In the genomic region with DNA sequence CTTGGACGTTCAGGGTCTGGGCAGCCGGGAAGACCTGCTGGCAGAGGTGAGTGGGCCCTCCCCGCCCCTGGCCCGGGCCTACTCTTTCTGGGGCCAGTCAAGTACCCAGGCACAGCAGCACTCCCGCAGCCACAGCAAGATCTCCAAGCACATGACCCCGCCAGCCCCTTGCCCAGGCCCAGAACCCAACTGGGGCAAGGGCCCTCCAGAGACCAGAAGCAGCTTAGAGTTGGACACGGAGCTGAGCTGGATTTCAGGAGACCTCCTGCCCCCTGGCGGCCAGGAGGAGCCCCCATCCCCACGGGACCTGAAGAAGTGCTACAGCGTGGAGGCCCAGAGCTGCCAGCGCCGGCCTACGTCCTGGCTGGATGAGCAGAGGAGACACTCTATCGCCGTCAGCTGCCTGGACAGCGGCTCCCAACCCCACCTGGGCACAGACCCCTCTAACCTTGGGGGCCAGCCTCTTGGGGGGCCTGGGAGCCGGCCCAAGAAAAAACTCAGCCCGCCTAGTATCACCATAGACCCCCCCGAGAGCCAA, we compare ENCODE assay signal across 1 cellular context.
TF ChIP-seq lines count a peak whose summit lies in the region.

No MANE protein-coding gene starts in this region.

TF ChIP-seq in HEK293, 187 proteins besides CTCF, POLR2A, EP300 and RAD21 (continued from another document):
- TF ChIP-seq, protein P1, sequence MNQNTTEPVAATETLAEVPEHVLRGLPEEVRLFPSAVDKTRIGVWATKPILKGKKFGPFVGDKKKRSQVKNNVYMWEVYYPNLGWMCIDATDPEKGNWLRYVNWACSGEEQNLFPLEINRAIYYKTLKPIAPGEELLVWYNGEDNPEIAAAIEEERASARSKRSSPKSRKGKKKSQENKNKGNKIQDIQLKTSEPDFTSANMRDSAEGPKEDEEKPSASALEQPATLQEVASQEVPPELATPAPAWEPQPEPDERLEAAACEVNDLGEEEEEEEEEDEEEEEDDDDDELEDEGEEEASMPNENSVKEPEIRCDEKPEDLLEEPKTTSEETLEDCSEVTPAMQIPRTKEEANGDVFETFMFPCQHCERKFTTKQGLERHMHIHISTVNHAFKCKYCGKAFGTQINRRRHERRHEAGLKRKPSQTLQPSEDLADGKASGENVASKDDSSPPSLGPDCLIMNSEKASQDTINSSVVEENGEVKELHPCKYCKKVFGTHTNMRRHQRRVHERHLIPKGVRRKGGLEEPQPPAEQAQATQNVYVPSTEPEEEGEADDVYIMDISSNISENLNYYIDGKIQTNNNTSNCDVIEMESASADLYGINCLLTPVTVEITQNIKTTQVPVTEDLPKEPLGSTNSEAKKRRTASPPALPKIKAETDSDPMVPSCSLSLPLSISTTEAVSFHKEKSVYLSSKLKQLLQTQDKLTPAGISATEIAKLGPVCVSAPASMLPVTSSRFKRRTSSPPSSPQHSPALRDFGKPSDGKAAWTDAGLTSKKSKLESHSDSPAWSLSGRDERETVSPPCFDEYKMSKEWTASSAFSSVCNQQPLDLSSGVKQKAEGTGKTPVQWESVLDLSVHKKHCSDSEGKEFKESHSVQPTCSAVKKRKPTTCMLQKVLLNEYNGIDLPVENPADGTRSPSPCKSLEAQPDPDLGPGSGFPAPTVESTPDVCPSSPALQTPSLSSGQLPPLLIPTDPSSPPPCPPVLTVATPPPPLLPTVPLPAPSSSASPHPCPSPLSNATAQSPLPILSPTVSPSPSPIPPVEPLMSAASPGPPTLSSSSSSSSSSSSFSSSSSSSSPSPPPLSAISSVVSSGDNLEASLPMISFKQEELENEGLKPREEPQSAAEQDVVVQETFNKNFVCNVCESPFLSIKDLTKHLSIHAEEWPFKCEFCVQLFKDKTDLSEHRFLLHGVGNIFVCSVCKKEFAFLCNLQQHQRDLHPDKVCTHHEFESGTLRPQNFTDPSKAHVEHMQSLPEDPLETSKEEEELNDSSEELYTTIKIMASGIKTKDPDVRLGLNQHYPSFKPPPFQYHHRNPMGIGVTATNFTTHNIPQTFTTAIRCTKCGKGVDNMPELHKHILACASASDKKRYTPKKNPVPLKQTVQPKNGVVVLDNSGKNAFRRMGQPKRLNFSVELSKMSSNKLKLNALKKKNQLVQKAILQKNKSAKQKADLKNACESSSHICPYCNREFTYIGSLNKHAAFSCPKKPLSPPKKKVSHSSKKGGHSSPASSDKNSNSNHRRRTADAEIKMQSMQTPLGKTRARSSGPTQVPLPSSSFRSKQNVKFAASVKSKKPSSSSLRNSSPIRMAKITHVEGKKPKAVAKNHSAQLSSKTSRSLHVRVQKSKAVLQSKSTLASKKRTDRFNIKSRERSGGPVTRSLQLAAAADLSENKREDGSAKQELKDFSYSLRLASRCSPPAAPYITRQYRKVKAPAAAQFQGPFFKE (tag by site-specific recombination; IDR thresholded peaks at IDR 0.05; ENCODE audit: borderline replicate concordance): no peak
- TF ChIP-seq, protein P2, sequence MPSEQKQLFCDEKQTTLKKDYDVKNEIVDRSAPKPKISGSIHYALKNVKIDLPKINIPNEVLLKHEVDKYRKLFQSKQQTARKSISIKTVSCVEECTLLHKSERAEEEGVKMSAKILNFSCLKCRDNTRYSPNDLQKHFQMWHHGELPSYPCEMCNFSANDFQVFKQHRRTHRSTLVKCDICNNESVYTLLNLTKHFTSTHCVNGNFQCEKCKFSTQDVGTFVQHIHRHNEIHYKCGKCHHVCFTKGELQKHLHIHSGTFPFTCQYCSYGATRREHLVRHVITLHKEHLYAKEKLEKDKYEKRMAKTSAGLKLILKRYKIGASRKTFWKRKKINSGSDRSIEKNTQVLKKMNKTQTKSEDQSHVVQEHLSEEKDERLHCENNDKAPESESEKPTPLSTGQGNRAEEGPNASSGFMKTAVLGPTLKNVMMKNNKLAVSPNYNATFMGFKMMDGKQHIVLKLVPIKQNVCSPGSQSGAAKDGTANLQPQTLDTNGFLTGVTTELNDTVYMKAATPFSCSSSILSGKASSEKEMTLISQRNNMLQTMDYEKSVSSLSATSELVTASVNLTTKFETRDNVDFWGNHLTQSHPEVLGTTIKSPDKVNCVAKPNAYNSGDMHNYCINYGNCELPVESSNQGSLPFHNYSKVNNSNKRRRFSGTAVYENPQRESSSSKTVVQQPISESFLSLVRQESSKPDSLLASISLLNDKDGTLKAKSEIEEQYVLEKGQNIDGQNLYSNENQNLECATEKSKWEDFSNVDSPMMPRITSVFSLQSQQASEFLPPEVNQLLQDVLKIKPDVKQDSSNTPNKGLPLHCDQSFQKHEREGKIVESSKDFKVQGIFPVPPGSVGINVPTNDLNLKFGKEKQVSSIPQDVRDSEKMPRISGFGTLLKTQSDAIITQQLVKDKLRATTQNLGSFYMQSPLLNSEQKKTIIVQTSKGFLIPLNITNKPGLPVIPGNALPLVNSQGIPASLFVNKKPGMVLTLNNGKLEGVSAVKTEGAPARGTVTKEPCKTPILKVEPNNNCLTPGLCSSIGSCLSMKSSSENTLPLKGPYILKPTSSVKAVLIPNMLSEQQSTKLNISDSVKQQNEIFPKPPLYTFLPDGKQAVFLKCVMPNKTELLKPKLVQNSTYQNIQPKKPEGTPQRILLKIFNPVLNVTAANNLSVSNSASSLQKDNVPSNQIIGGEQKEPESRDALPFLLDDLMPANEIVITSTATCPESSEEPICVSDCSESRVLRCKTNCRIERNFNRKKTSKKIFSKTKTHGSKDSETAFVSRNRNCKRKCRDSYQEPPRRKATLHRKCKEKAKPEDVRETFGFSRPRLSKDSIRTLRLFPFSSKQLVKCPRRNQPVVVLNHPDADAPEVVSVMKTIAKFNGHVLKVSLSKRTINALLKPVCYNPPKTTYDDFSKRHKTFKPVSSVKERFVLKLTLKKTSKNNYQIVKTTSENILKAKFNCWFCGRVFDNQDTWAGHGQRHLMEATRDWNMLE (tag by site-specific recombination; conservative IDR thresholded peaks at IDR 0.05; ENCODE audit: low read depth): no peak
- TF ChIP-seq ZFHX2 (tag by site-specific recombination; conservative IDR thresholded peaks at IDR 0.05): 0 out of 2 replicates have a peak, but pooled peaks have one; percentile 12
- TF ChIP-seq ZNF2 (tag by site-specific recombination; IDR thresholded peaks at IDR 0.05): peak; percentile 60; the same call in 1 of the 2 replicates
- TF ChIP-seq ZSCAN30 (tag by site-specific recombination; IDR thresholded peaks at IDR 0.05): peak; percentile 31; the same call in 1 of the 2 replicates
- TF ChIP-seq, protein P3, sequence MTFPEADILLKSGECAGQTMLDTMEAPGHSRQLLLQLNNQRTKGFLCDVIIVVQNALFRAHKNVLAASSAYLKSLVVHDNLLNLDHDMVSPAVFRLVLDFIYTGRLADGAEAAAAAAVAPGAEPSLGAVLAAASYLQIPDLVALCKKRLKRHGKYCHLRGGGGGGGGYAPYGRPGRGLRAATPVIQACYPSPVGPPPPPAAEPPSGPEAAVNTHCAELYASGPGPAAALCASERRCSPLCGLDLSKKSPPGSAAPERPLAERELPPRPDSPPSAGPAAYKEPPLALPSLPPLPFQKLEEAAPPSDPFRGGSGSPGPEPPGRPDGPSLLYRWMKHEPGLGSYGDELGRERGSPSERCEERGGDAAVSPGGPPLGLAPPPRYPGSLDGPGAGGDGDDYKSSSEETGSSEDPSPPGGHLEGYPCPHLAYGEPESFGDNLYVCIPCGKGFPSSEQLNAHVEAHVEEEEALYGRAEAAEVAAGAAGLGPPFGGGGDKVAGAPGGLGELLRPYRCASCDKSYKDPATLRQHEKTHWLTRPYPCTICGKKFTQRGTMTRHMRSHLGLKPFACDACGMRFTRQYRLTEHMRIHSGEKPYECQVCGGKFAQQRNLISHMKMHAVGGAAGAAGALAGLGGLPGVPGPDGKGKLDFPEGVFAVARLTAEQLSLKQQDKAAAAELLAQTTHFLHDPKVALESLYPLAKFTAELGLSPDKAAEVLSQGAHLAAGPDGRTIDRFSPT (tag by site-specific recombination; IDR thresholded peaks at IDR 0.05): 0 out of 2 replicates have a peak, but pooled peaks have one; percentile 12
